In the genomic region with DNA sequence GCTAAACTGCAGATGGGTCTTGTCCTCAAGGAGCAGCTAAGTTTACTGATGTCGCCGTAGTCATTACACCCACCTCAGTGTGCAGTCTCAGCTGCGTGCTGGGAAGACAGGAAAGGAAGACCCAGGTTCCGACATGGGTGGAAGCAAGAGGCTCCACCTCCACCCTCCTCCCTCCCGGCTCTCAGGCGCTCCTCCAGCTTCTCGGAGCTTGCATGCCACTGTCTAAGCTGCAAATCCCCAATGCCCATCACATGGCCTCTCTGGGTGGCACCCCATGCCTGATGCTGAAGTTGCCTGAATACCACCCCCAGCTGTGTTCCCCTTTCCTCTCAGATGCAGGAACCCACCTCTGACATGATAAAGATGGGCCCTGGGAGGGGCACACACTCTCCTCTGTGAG, we compare ENCODE assay signal across 30 cellular contexts. TPM values are rescaled to one million over a fixed set of nuclear protein-coding genes. Genes with fewer than 3 reads are reported as not detected.
A peak's percentile ranks its signal among the peaks of the same experiment; 100 is the strongest.
DNase-seq lines count a peak whose midpoint lies in the region; ATAC-seq, FAIRE-seq and TF ChIP-seq lines count a peak whose summit lies in the region.
"Had no signal": no experiment of that assay in that cellular context is flagged by ENCODE, and none has a peak within 500 bp of the region (broad histone marks: within the 10 kb centered on the region; RNA-seq: fewer than 3 reads in every experiment).

No MANE protein-coding gene starts in this region.

- FAIRE-seq in astrocyte (lab: Jason Lieb, UNC) = no peak
- FAIRE-seq: endothelial cell of umbilical vein had no signal

- peaks cover 0 to 18% (median 10%) of the 10 kb centered on the region in 12 donors for H3K9me3 ChIP-seq in heart left ventricle
- H3K9me3 ChIP-seq in astrocyte (ENCODE audit: insufficient read depth, low read depth, low read length) = no peaks in the 10 kb centered on the region
- H3K9me3 ChIP-seq in lower lobe of right lung = peaks cover 10% of the 10 kb centered on the region
- peaks cover 2 to 13% (median 9%) of the 10 kb centered on the region in 5 donors for H3K9me3 ChIP-seq in subcutaneous abdominal adipose tissue (ENCODE audit: control insufficient read depth in 5 of 5, low read length in 5 of 5)
- H3K9me3 ChIP-seq: BE2C, prostate gland had no signal

- peaks cover 4% of the 10 kb centered on the region for H3K79me2 ChIP-seq in astrocyte (ENCODE audit: insufficient read depth, low read length)
- H3K79me2 ChIP-seq: hepatocyte had no signal

- peaks cover 0 to 73% (median 50%) of the 10 kb centered on the region in 12 donors for H3K4me1 ChIP-seq in heart left ventricle
- peaks cover 37% of the 10 kb centered on the region for H3K4me1 ChIP-seq in astrocyte (ENCODE audit: insufficient read depth, low read length)
- H3K4me1 ChIP-seq in lower lobe of right lung = peaks cover 62% of the 10 kb centered on the region
- H3K4me1 ChIP-seq in subcutaneous abdominal adipose tissue (ENCODE audit: control insufficient read depth in 5 of 5, insufficient read depth in 5 of 5, low read length in 5 of 5) = peaks cover 10 to 58% (median 43%) of the 10 kb centered on the region in 5 donors
- H3K4me1 ChIP-seq: BE2C, prostate gland had no signal

- no peak overlapping the region for H3K4me2 ChIP-seq in astrocyte (ENCODE audit: low read length)
- H3K4me2 ChIP-seq: hepatocyte, smooth muscle cell had no signal

- no peak overlapping the region for H3K27ac Mint-ChIP-seq in astrocyte (ENCODE audit: unreplicated experiment)
- H3K27ac Mint-ChIP-seq: activated naive CD8-positive, alpha-beta T cell treated with anti-CD3 and anti-CD28 coated beads, Interleukin-2, amount 50 U/mL, for 24 hours; type B pancreatic cell had no signal

- peaks cover 3% of the 10 kb centered on the region for H3K27me3 Mint-ChIP-seq in astrocyte (ENCODE audit: low read depth, unreplicated experiment)

- H3K4me1 Mint-ChIP-seq in astrocyte (ENCODE audit: low read depth, unreplicated experiment) = peaks cover 52% of the 10 kb centered on the region

- no peak for TF ChIP-seq POLR2A in heart left ventricle (IDR thresholded peaks at IDR 0.05)

- no peaks in the 10 kb centered on the region for H3K9me3 Mint-ChIP-seq in astrocyte (ENCODE audit: unreplicated experiment)
- H3K9me3 Mint-ChIP-seq: immature natural killer cell had no signal

- H3K9ac ChIP-seq in astrocyte (ENCODE audit: low read length) (peak overlapping the region; percentile 15), subcutaneous abdominal adipose tissue (ENCODE audit: low read length in 5 of 5) (no peak overlapping the region)

- no peaks in the 10 kb centered on the region for H4K20me1 ChIP-seq in astrocyte (ENCODE audit: insufficient read depth, low read length)

- H3K4me3 Mint-ChIP-seq in astrocyte (ENCODE audit: unreplicated experiment) = no peak overlapping the region
- H3K4me3 Mint-ChIP-seq: activated naive CD8-positive, alpha-beta T cell treated with anti-CD3 and anti-CD28 coated beads, Interleukin-2, amount 50 U/mL, for 24 hours; immature natural killer cell; neural crest cell; type B pancreatic cell had no signal

- peaks cover 3% of the 10 kb centered on the region for H3K36me3 Mint-ChIP-seq in astrocyte (ENCODE audit: low read depth, unreplicated experiment)
- H3K36me3 Mint-ChIP-seq: immature natural killer cell, type B pancreatic cell had no signal

- H3K36me3 ChIP-seq in heart left ventricle = peaks cover 0 to 23% (median 0%) of the 10 kb centered on the region in 9 donors
- no peaks in the 10 kb centered on the region for H3K36me3 ChIP-seq in astrocyte (ENCODE audit: insufficient read depth, low read length)
- H3K36me3 ChIP-seq in lower lobe of right lung = no peaks in the 10 kb centered on the region
- H3K36me3 ChIP-seq in subcutaneous abdominal adipose tissue (ENCODE audit: control insufficient read depth in 5 of 5, insufficient read depth in 5 of 5, low read length in 5 of 5) = peaks cover 4 to 46% (median 27%) of the 10 kb centered on the region in 5 donors
- H3K36me3 ChIP-seq: BE2C, prostate gland, WERI-Rb-1 had no signal

- ATAC-seq in heart left ventricle (no peak), lower lobe of right lung (no peak)
- ATAC-seq: activated naive CD8-positive, alpha-beta T cell treated with anti-CD3 and anti-CD28 coated beads, Interleukin-2, amount 50 U/mL, for 24 hours; mucosa of descending colon had no signal

- H2AFZ ChIP-seq in astrocyte (ENCODE audit: low read depth, low read length) = no peak overlapping the region
- H2AFZ ChIP-seq: hepatocyte had no signal

- no peaks in the 10 kb centered on the region for H3K27me3 ChIP-seq in heart left ventricle
- no peaks in the 10 kb centered on the region for H3K27me3 ChIP-seq in astrocyte (ENCODE audit: insufficient read depth, low read length)
- H3K27me3 ChIP-seq in lower lobe of right lung (ENCODE audit: low read depth) = no peaks in the 10 kb centered on the region
- no peaks in the 10 kb centered on the region for H3K27me3 ChIP-seq in subcutaneous abdominal adipose tissue (ENCODE audit: control insufficient read depth in 5 of 5, insufficient read depth in 4 of 5, low read length in 5 of 5)
- H3K27me3 ChIP-seq: BE2C, hepatocyte had no signal

- intact Hi-C loops in heart left ventricle (cut with DNase I) = loop anchor here in 3 of 10 donors (5.0 to 10.0 kb wide), 3 partner anchors 201 to 211 kb away; no protein-coding TSS in a partner anchor
- intact Hi-C loops in cardiac septum (cut with DNase I) = loop anchor here (5.0 kb wide), 1 partner anchor 203 kb away; no protein-coding TSS in a partner anchor
- intact Hi-C loops in lower lobe of right lung (cut with DNase I) = no loop called here

- H3K27ac ChIP-seq in heart left ventricle = peak overlapping the region in 7 of 12 donors; percentile 1 to 46 (median 43)
- H3K27ac ChIP-seq in astrocyte (ENCODE audit: low read depth, low read length) = no peak overlapping the region
- peak overlapping the region; percentile 31 for H3K27ac ChIP-seq in lower lobe of right lung
- H3K27ac ChIP-seq in subcutaneous abdominal adipose tissue (ENCODE audit: low read depth, low read length) = peak overlapping the region; percentile 2
- H3K27ac ChIP-seq: hepatocyte, prostate gland, RWPE1, SK-N-MC, WERI-Rb-1 had no signal

- H3K4me3 ChIP-seq in heart left ventricle (no peak overlapping the region), astrocyte (ENCODE audit: insufficient read depth, low read depth, low read length) (no peak overlapping the region), lower lobe of right lung (no peak overlapping the region), subcutaneous abdominal adipose tissue (ENCODE audit: low read depth in 1 of 5, low read length in 5 of 5) (peak overlapping the region in 1 of 5 donors; percentile 10)
- H3K4me3 ChIP-seq: hepatocyte, mucosa of descending colon, prostate gland, SK-N-MC, smooth muscle cell had no signal

- DNase-seq in heart left ventricle (no peak), cardiac septum (ENCODE audit: low spot score) (no peak), astrocyte (ENCODE audit: low read depth) (no peak), lower lobe of right lung (no peak), C1 segment of cervical spinal cord (lab: John Stamatoyannopoulos, UW) (no peak), GOT3 (lab: John Stamatoyannopoulos, UW) (no peak), Ammon's horn (ENCODE audit: low spot score) (no peak)
- DNase-seq: activated CD4-positive, alpha-beta T cell treated with anti-CD3 and anti-CD28 coated beads, Interleukin-2, amount 50 U/mL, for 1 hour; activated gamma-delta T cell; activated naive CD8-positive, alpha-beta T cell treated with anti-CD3 and anti-CD28 coated beads, Interleukin-2, amount 50 U/mL, for 24 hours; BE2C; dermis blood vessel endothelial cell; HCEC 1CT; immature natural killer cell; KBM-7; NCI-H2171 treated with DMSO at 0.1 percent for 48 hours; NCI-H526 treated with DMSO at 0.1 percent for 48 hours; stimulated activated CD4-positive, alpha-beta T cell treated with anti-CD3 and anti-CD28 coated beads, Interleukin-2, amount 100 ng/mL, for 48 hours; stimulated activated naive CD8-positive, alpha-beta T cell treated with anti-CD3 and anti-CD28 coated beads, Interleukin-15, Interleukin-2, amounts not matched to agents 100 U/mL and 50 U/mL, for 24 hours; WERI-Rb-1 had no signal

- WGBS in heart left ventricle, 4 donors = 54 to 77% (median 55%) methylated on average over 7 of the region's 7 CpGs

- TF ChIP-seq CTCF in heart left ventricle (IDR thresholded peaks at IDR 0.05) (no peak), astrocyte (IDR thresholded peaks at IDR 0.05; ENCODE audit: insufficient read depth, low read depth, low read length) (no peak), lower lobe of right lung (IDR thresholded peaks at IDR 0.05) (no peak)

RNA-seq across cellular contexts. Expression of a gene that starts 58.5 kb away (rescaled TPM):
- 100 to 1,000 TPM in 1 of 9 donors, 10 to 100 TPM in 8; 41.8 to 119 (median 78.9) TPM for total RNA-seq in heart left ventricle
- polyA plus RNA-seq in heart left ventricle = 10 to 100 TPM; 38.5 to 90.7 TPM
- 45.7 TPM for total RNA-seq in cardiac septum
- total RNA-seq in astrocyte = 24.5 and 27.3 TPM in 2 replicates
- total RNA-seq in lower lobe of right lung = 132 TPM
